In genomic region chr18:55695091-55695490, GRCh38 we compare ENCODE assay signal across 26 cellular contexts.
DNase-seq lines count a peak whose midpoint lies in the region; ATAC-seq lines count a peak whose summit lies in the region.
"Had no signal": no experiment of that assay in that cellular context is flagged by ENCODE, and none has a peak within 500 bp of the region (broad histone marks: within the 10 kb centered on the region; RNA-seq: fewer than 3 reads in every experiment).

No MANE protein-coding gene starts in this region.

- no peak for ATAC-seq in GM21360 (IDR thresholded peaks at IDR 0.05; ENCODE audit: unreplicated experiment)
- ATAC-seq: A549, HepG2 had no signal

- DNase-seq in HK-2 (ENCODE audit: unreplicated experiment) = peak; percentile 3
- peak; percentile 65 for DNase-seq in astrocyte of the hippocampus (ENCODE audit: low read depth, low spot score)
- DNase-seq in myocyte (ENCODE audit: low read depth) = peak; percentile 37
- DNase-seq in NOMO-1 (lab: John Stamatoyannopoulos, UW; ENCODE audit: unreplicated experiment in 2 of 2) = no peak
- DNase-seq in stimulated activated CD4-positive, alpha-beta T cell treated with anti-CD3 and anti-CD28 coated beads, Interleukin-1b, Interleukin-23, amount 100 ng/mL, for 48 hours = no peak
- DNase-seq in NCI-H2081 (lab: John Stamatoyannopoulos, UW) = no peak
- DNase-seq: C1 segment of cervical spinal cord; CD4-positive, alpha-beta memory T cell; COR-L47; DMS 273 treated with DMSO at 0.1 percent for 48 hours; DMS79; GF-D8; H7; Kasumi-1; NCI-H1092 treated with DMSO at 0.1 percent for 48 hours; NCI-H1436; NCI-H187 treated with DMSO at 0.1 percent for 48 hours; NCI-H2107; NCI-H446 treated with DMSO at 0.1 percent for 48 hours; NCI-H526; NCI-H82; PC-9; SHP77 had no signal

Comparison
In these comparisons a context has a peak if more than half of its experiments do, and no peak if none do; other contexts are left out.
1. DNase-seq: peak in HK-2 (single experiment), astrocyte of the hippocampus (single experiment) and myocyte (single experiment); none in NOMO-1 (0 of 2), stimulated activated CD4-positive, alpha-beta T cell treated with anti-CD3 and anti-CD28 coated beads, Interleukin-1b, Interleukin-23, amount 100 ng/mL, for 48 hours (single experiment) and NCI-H2081 (0 of 2).